In the genomic region with DNA sequence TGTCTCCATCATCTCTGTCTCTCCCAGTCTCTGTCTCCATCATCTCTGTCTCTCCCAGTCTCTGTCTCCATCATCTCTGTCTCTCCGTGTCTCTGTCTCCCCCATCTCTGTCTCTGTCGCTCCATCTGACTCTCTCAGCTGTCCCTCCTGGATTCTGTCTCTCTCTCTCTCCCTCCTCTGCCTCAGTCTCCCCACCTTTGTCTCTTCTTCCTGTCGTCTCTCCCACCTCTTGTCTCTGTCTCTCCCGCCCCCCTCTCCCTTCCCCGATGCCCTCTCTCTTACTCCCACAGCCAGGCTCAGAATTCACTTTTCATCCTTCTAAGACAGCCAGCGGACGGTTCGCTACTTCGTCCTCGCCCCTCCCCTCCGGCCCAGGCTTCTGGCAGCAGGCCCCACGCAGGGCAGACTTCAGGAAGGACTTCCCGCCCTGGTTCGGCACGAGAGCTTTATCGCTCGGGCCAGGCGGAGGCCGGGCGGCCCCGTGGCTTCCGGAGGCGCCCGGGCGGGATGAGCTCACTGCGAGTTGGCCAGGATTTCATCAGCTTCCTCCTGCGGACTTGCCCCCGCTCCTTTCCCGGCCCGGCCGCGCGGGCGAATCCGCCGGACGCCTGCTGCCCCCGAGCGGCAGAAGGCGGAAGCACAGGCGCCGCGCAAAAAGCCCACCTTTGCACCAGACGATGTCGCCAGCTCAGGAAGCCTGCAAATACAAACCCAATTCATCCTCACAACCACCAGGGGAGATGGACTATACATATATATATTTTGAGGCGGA, we compare ENCODE assay signal across 8 cellular contexts. TPM values are rescaled to one million over a fixed set of nuclear protein-coding genes. Genes with fewer than 3 reads are reported as not detected.
DNase-seq lines count a peak whose midpoint lies in the region; ATAC-seq and TF ChIP-seq lines count a peak whose summit lies in the region.

No MANE protein-coding gene starts in this region.

- peaks cover 4% of the 10 kb centered on the region for H3K9me3 Mint-ChIP-seq in activated T-helper 17 cell treated with anti-CD3 and anti-CD28 coated beads, Interleukin-2, amount 50 U/mL, for 72 hours
- no peaks in the 10 kb centered on the region for H3K9me3 Mint-ChIP-seq in stimulated activated naive CD8-positive, alpha-beta T cell treated with anti-CD3 and anti-CD28 coated beads, Interleukin-15, Interleukin-2, amounts not matched to agents 100 ng/mL and 50 ng/mL, for 24 hours

- H3K27ac Mint-ChIP-seq in activated T-helper 17 cell treated with anti-CD3 and anti-CD28 coated beads, Interleukin-2, amount 50 U/mL, for 72 hours = no peak overlapping the region
- H3K27ac Mint-ChIP-seq in stimulated activated naive CD8-positive, alpha-beta T cell treated with anti-CD3 and anti-CD28 coated beads, Interleukin-15, Interleukin-2, amounts not matched to agents 100 ng/mL and 50 ng/mL, for 24 hours = peak overlapping the region; percentile 94

- ATAC-seq in GM21423 (IDR thresholded peaks at IDR 0.05; ENCODE audit: unreplicated experiment) = peak; percentile 74
- ATAC-seq in activated T-helper 17 cell treated with anti-CD3 and anti-CD28 coated beads, Interleukin-2, amount 50 U/mL, for 72 hours (replicated peaks) = peak; percentile 89

- no peaks in the 10 kb centered on the region for H3K79me2 ChIP-seq in neural cell (replicated peaks; ENCODE audit: insufficient read depth, low read length)

- no peaks in the 10 kb centered on the region for H4K20me1 ChIP-seq in neural cell (ENCODE audit: insufficient read depth)

- no peaks in the 10 kb centered on the region for H3K36me3 Mint-ChIP-seq in activated T-helper 17 cell treated with anti-CD3 and anti-CD28 coated beads, Interleukin-2, amount 50 U/mL, for 72 hours (ENCODE audit: low read depth)
- no peaks in the 10 kb centered on the region for H3K36me3 Mint-ChIP-seq in stimulated activated naive CD8-positive, alpha-beta T cell treated with anti-CD3 and anti-CD28 coated beads, Interleukin-15, Interleukin-2, amounts not matched to agents 100 ng/mL and 50 ng/mL, for 24 hours (ENCODE audit: low read depth)

- peak; percentile 66 for TF ChIP-seq EP300 in neural cell (conservative IDR thresholded peaks at IDR 0.05; ENCODE audit: poor library complexity, severe bottlenecking)

- TF ChIP-seq RAD21 in neural cell (conservative IDR thresholded peaks at IDR 0.05) = peak; percentile 99

- peak overlapping the region; percentile 55 for H3K9ac ChIP-seq in neural cell (ENCODE audit: low read length)

- H3K27ac ChIP-seq in neural cell (ENCODE audit: low read length) = peak overlapping the region; percentile 48

- H3K27me3 ChIP-seq in neural cell (ENCODE audit: insufficient read depth, low read depth, low read length) = no peaks in the 10 kb centered on the region

- H3K4me2 ChIP-seq in neural cell (ENCODE audit: low read length) = no peak overlapping the region

- DNase-seq in DMS114 treated with DMSO at 0.1 percent for 48 hours (lab: John Stamatoyannopoulos, UW; ENCODE audit: unreplicated experiment) = peak; percentile 73
- DNase-seq in KG1 (lab: John Stamatoyannopoulos, UW) = peak; percentile 90
- peak; percentile 91 for DNase-seq in RPMI8226
- peak; percentile 97 for DNase-seq in fibroblast of the aortic adventitia (ENCODE audit: low read depth)

- no peaks in the 10 kb centered on the region for H3F3A ChIP-seq in neural cell (ENCODE audit: insufficient read depth, low read length, poor library complexity, severe bottlenecking)

- peak overlapping the region; percentile 66 for H3K4me3 ChIP-seq in fibroblast of the aortic adventitia (ENCODE audit: low read depth, low read length)
- H3K4me3 ChIP-seq in neural cell (ENCODE audit: low read length) = peak overlapping the region; percentile 61

- TF ChIP-seq CTCF in fibroblast of the aortic adventitia (IDR thresholded peaks at IDR 0.05; ENCODE audit: insufficient read depth, low read length) = peak; percentile 85
- peak; percentile 100 for TF ChIP-seq CTCF in neural cell (IDR thresholded peaks at IDR 0.05; ENCODE audit: poor library complexity, severe bottlenecking)

- no peaks in the 10 kb centered on the region for H3K36me3 ChIP-seq in neural cell (ENCODE audit: insufficient read depth, low read length)

- H3K9me3 ChIP-seq in neural cell (ENCODE audit: low read length) = no peaks in the 10 kb centered on the region

- H3K9me2 ChIP-seq in neural cell (ENCODE audit: insufficient read depth, low read length) = no peaks in the 10 kb centered on the region

- no peak overlapping the region for H3K4me3 Mint-ChIP-seq in activated T-helper 17 cell treated with anti-CD3 and anti-CD28 coated beads, Interleukin-2, amount 50 U/mL, for 72 hours
- peak overlapping the region; percentile 89 for H3K4me3 Mint-ChIP-seq in stimulated activated naive CD8-positive, alpha-beta T cell treated with anti-CD3 and anti-CD28 coated beads, Interleukin-15, Interleukin-2, amounts not matched to agents 100 ng/mL and 50 ng/mL, for 24 hours

- H2AFZ ChIP-seq in neural cell (ENCODE audit: low read depth, low read length) = no peak overlapping the region

- peaks cover 8% of the 10 kb centered on the region for H3K4me1 Mint-ChIP-seq in activated T-helper 17 cell treated with anti-CD3 and anti-CD28 coated beads, Interleukin-2, amount 50 U/mL, for 72 hours
- peaks cover 17% of the 10 kb centered on the region for H3K4me1 Mint-ChIP-seq in stimulated activated naive CD8-positive, alpha-beta T cell treated with anti-CD3 and anti-CD28 coated beads, Interleukin-15, Interleukin-2, amounts not matched to agents 100 ng/mL and 50 ng/mL, for 24 hours (ENCODE audit: low read depth)

- peaks cover 2% of the 10 kb centered on the region for H3K27me3 Mint-ChIP-seq in activated T-helper 17 cell treated with anti-CD3 and anti-CD28 coated beads, Interleukin-2, amount 50 U/mL, for 72 hours
- peaks cover 3% of the 10 kb centered on the region for H3K27me3 Mint-ChIP-seq in stimulated activated naive CD8-positive, alpha-beta T cell treated with anti-CD3 and anti-CD28 coated beads, Interleukin-15, Interleukin-2, amounts not matched to agents 100 ng/mL and 50 ng/mL, for 24 hours

TF ChIP-seq in neural cell, 6 proteins besides CTCF, POLR2A, EP300 and RAD21:
- no peak for TF ChIP-seq TAF1 (IDR thresholded peaks at IDR 0.05; ENCODE audit: low read depth)
- TF ChIP-seq MXI1 (conservative IDR thresholded peaks at IDR 0.05; ENCODE audit: poor library complexity, severe bottlenecking) = peak; percentile 28
- TF ChIP-seq SMC3 (conservative IDR thresholded peaks at IDR 0.05; ENCODE audit: poor library complexity) = peak; percentile 92
- TF ChIP-seq REST (IDR thresholded peaks at IDR 0.05; ENCODE audit: borderline replicate concordance) = peak; percentile 28
- no peak for TF ChIP-seq EZH2 (IDR thresholded peaks at IDR 0.05; ENCODE audit: borderline replicate concordance, insufficient read depth, low read length, poor library complexity, severe bottlenecking)
- peak; percentile 9 for TF ChIP-seq POLR2AphosphoS5 (IDR thresholded peaks at IDR 0.05)

RNA-seq across cellular contexts. Expression of gene CCDC9, which starts 12.4 kb away (rescaled TPM):
- total RNA-seq in activated T-helper 17 cell treated with anti-CD3 and anti-CD28 coated beads, Interleukin-2, amount 50 U/mL, for 72 hours = 10 to 100 TPM; 38.9 to 44.6 TPM
- 6.5 and 16.3 TPM in 2 replicates for total RNA-seq in fibroblast of the aortic adventitia (ENCODE audit: low replicate concordance)
- 2.1 and 5.3 TPM in 2 replicates for polyA plus RNA-seq in neural cell
- 3.7 and 5.2 TPM in 2 replicates for polyA minus RNA-seq in neural cell

RNA-seq across cellular contexts. Expression of gene BBC3, which starts 13.0 kb away (rescaled TPM):
- 10 to 100 TPM; 18.7 to 41.9 TPM for total RNA-seq in activated T-helper 17 cell treated with anti-CD3 and anti-CD28 coated beads, Interleukin-2, amount 50 U/mL, for 72 hours
- total RNA-seq in fibroblast of the aortic adventitia (ENCODE audit: low replicate concordance) = 9.2 and 12.9 TPM in 2 replicates
- 15.6 and 20.1 TPM in 2 replicates for polyA plus RNA-seq in neural cell
- polyA minus RNA-seq in neural cell = 11.2 and 12.4 TPM in 2 replicates

RNA-seq across cellular contexts. Expression of gene INAFM1, which starts 30.7 kb away (rescaled TPM):
- 10 to 100 TPM; 12.9 to 21.6 TPM for total RNA-seq in activated T-helper 17 cell treated with anti-CD3 and anti-CD28 coated beads, Interleukin-2, amount 50 U/mL, for 72 hours
- 1.6 and 2.3 TPM in 2 replicates for total RNA-seq in fibroblast of the aortic adventitia (ENCODE audit: low replicate concordance)
- 6.6 and 11.5 TPM in 2 replicates for polyA plus RNA-seq in neural cell
- polyA minus RNA-seq in neural cell = 3.4 and 3.7 TPM in 2 replicates

Comparison
In these comparisons a context has a peak if more than half of its experiments do, and no peak if none do; other contexts are left out.
1. Peak in every context shown above with its lines: DNase-seq, ATAC-seq, H3K4me3 ChIP-seq and H3K27ac ChIP-seq.